19 cellular contexts compared by ENCODE assay signal in genomic region chr18:36109737-36110136, GRCh38. TPM values are rescaled to one million over a fixed set of nuclear protein-coding genes. Genes with fewer than 3 reads are reported as not detected.
DNase-seq lines count a peak whose midpoint lies in the region; ATAC-seq, FAIRE-seq and TF ChIP-seq lines count a peak whose summit lies in the region.
"Had no signal": no experiment of that assay in that cellular context is flagged by ENCODE, and none has a peak within 500 bp of the region (broad histone marks: within the 10 kb centered on the region; RNA-seq: fewer than 3 reads in every experiment).

No MANE protein-coding gene starts in this region.

- FAIRE-seq in G401.6 (lab: Jason Lieb, UNC) (peak; percentile 34), pancreas (lab: Jason Lieb, UNC) (no peak), HTR-8/SVneo (lab: Jason Lieb, UNC) (no peak)
- FAIRE-seq: A204.1, GM12892, GM19239, H1 had no signal

- peaks cover 0 to 8% (median 7%) of the 10 kb centered on the region in 3 donors for H3K4me1 ChIP-seq in pancreas
- H3K4me1 ChIP-seq: BLaER1 had no signal

- TF ChIP-seq CTCF in VCaP (conservative IDR thresholded peaks at IDR 0.05) (no peak), pancreas (IDR thresholded peaks at IDR 0.05) (no peak), CD14-positive monocyte (IDR thresholded peaks at IDR 0.05) (no peak)

- H3K4me1 Mint-ChIP-seq in CD14-positive monocyte: peaks cover 7% of the 10 kb centered on the region
- H3K4me1 Mint-ChIP-seq: B cell; CD8-positive, alpha-beta memory T cell had no signal

- H3K27ac ChIP-seq in VCaP (peak overlapping the region; percentile 73), pancreas (no peak overlapping the region)
- H3K27ac ChIP-seq: BLaER1, GM23248 had no signal

- 29 to 31% methylated on average over 1 of the region's 1 CpG for WGBS in pancreas, 2 donors

- intact Hi-C loops in pancreas (cut with DNase I) (no loop called here), CD14-positive monocyte (cut with micrococcal nuclease) (no loop called here)

- H3K27me3 ChIP-seq in pancreas: no peaks in the 10 kb centered on the region
- H3K27me3 ChIP-seq: BLaER1 had no signal

- H3K27ac Mint-ChIP-seq in CD14-positive monocyte: no peak overlapping the region
- H3K27ac Mint-ChIP-seq: B cell; CD4-positive, alpha-beta T cell had no signal

- H3K9me3 ChIP-seq in pancreas: no peaks in the 10 kb centered on the region
- H3K9me3 ChIP-seq: BLaER1 had no signal

- H3K27me3 Mint-ChIP-seq in CD14-positive monocyte (ENCODE audit: low read depth in 3 of 3): peaks cover 0 to 2% (median 0%) of the 10 kb centered on the region in 3 donors
- H3K27me3 Mint-ChIP-seq: B cell; CD4-positive, alpha-beta T cell; CD8-positive, alpha-beta memory T cell had no signal

- no peak overlapping the region for H3K4me3 ChIP-seq in pancreas
- H3K4me3 ChIP-seq: BLaER1, GM23248 had no signal

- H3K36me3 Mint-ChIP-seq in CD14-positive monocyte: peaks cover 41 to 47% of the 10 kb centered on the region in 2 donors

- peaks cover 0 to 13% (median 0%) of the 10 kb centered on the region in 3 donors for H3K36me3 ChIP-seq in pancreas

- peaks cover 0 to 3% (median 0%) of the 10 kb centered on the region in 7 donors for H3K9me3 Mint-ChIP-seq in CD14-positive monocyte
- H3K9me3 Mint-ChIP-seq: CD4-positive, alpha-beta T cell; CD8-positive, alpha-beta memory T cell had no signal

- DNase-seq in pancreas (no peak), CD14-positive monocyte (ENCODE audit: low spot score) (no peak), HTR-8/SVneo (ENCODE audit: insufficient read length, low spot score) (no peak), hippocampal formation (lab: John Stamatoyannopoulos, UW) (no peak)
- DNase-seq: CD4-positive, alpha-beta T cell; CD8-positive, alpha-beta memory T cell; DMS53; DMS79 treated with DMSO at 0.1 percent for 48 hours; GM23248; H7; HCEC 1CT had no signal

- peak; percentile 52 to 78 (median 57) for ATAC-seq in pancreas

- H3K4me3 Mint-ChIP-seq in CD14-positive monocyte: no peak overlapping the region
- H3K4me3 Mint-ChIP-seq: B cell; CD4-positive, alpha-beta T cell; CD8-positive, alpha-beta memory T cell had no signal

RNA-seq across cellular contexts. Expression of gene SLC39A6, which starts 19.4 kb away (rescaled TPM):
- total RNA-seq in pancreas: 10 to 100 TPM; 12.1 to 24.5 (median 17.2) TPM
- polyA plus RNA-seq in pancreas (10 to 100 TPM in 1 of 2 donors, 1 to 10 TPM in 1; 2.9 to 18.2 TPM), CD14-positive monocyte (10 to 100 TPM; 16.8 to 20.1 TPM)

RNA-seq across cellular contexts. Expression of gene ELP2, which starts 20.0 kb away (rescaled TPM):
- 10 to 100 TPM; 35.1 to 56.3 (median 46.0) TPM for total RNA-seq in pancreas
- 10 to 100 TPM; 53.8 to 73.3 TPM for polyA plus RNA-seq in pancreas
- 10 to 100 TPM; 27.1 to 52.5 TPM for polyA plus RNA-seq in CD14-positive monocyte

RNA-seq across cellular contexts. Expression of gene RPRD1A, which starts 42.4 kb away (rescaled TPM):
- 10 to 100 TPM; 16.5 to 30.9 (median 22.4) TPM for total RNA-seq in pancreas
- 10 to 100 TPM; 14.0 to 21.5 TPM for polyA plus RNA-seq in pancreas
- polyA plus RNA-seq in CD14-positive monocyte: 10 to 100 TPM in 1 of 2 donors, 1 to 10 TPM in 1; 10.0 to 10.9 TPM
